In genomic region chr17:67600408-67600807, GRCh38 we compare ENCODE assay signal across 1 cellular context.
TF ChIP-seq lines count a peak whose summit lies in the region.

No MANE protein-coding gene starts in this region.

TF ChIP-seq in SK-N-SH, 30 proteins besides CTCF, POLR2A, EP300 and RAD21 (continued from another document):
- TF ChIP-seq PBX3 (IDR thresholded peaks at IDR 0.05) (no peak), JUND (IDR thresholded peaks at IDR 0.05) (no peak), TAF1 (IDR thresholded peaks at IDR 0.05; ENCODE audit: borderline replicate concordance, low read depth, low read length) (no peak), NFIC (IDR thresholded peaks at IDR 0.05; ENCODE audit: borderline replicate concordance) (no peak), YY1 (IDR thresholded peaks at IDR 0.05; ENCODE audit: low read depth) (no peak), USF2 (IDR thresholded peaks at IDR 0.05; ENCODE audit: borderline replicate concordance, low read depth, low read length) (no peak), USF1 (IDR thresholded peaks at IDR 0.05; ENCODE audit: borderline replicate concordance, low read depth) (no peak), REST (IDR thresholded peaks at IDR 0.05; ENCODE audit: low read depth, low read length) (no peak)
